In genomic region chr1:152533327-152533938, GRCh38 we compare ENCODE assay signal across 9 cellular contexts. TPM values are rescaled to one million over a fixed set of nuclear protein-coding genes. Genes with fewer than 3 reads are reported as not detected.
A peak's percentile ranks its signal among the peaks of the same experiment; 100 is the strongest.
DNase-seq lines count a peak whose midpoint lies in the region; ATAC-seq, FAIRE-seq and TF ChIP-seq lines count a peak whose summit lies in the region.
"Had no signal": no experiment of that assay in that cellular context is flagged by ENCODE, and none has a peak within 500 bp of the region (broad histone marks: within the 10 kb centered on the region; RNA-seq: fewer than 3 reads in every experiment).

No MANE protein-coding gene starts in this region.

- H3K9me3 ChIP-seq in AG04450 (ENCODE audit: control insufficient read depth, insufficient read depth, low read length) (peaks cover 21% of the 10 kb centered on the region), DOHH2 (ENCODE audit: control insufficient read depth, insufficient read depth, low read length) (no peaks in the 10 kb centered on the region), K562 (replicated peaks; ENCODE audit: control insufficient read depth, insufficient read depth, low read depth, low read length) (no peaks in the 10 kb centered on the region), trophoblast cell (ENCODE audit: insufficient read depth, low read depth, low read length) (peaks cover 17% of the 10 kb centered on the region)
- H3K9me3 ChIP-seq in CD8-positive, alpha-beta T cell (ENCODE audit: low read length): no peaks in the 10 kb centered on the region

- no peak overlapping the region for H2BK12ac ChIP-seq in trophoblast cell (ENCODE audit: low read length)

- H2AFZ ChIP-seq in K562 (ENCODE audit: low read depth, low read length) (no peak overlapping the region), trophoblast cell (ENCODE audit: insufficient read depth, low read length, poor library complexity) (no peak overlapping the region)

- no peak overlapping the region for H3K4me2 ChIP-seq in DOHH2 (ENCODE audit: low read length)
- H3K4me2 ChIP-seq in K562 (ENCODE audit: insufficient read depth, low read length): no peak overlapping the region
- no peak overlapping the region for H3K4me2 ChIP-seq in trophoblast cell (ENCODE audit: low read length)

- H2BK120ac ChIP-seq in trophoblast cell (ENCODE audit: insufficient read depth, low read length, poor library complexity): no peak overlapping the region

- peak; percentile 78; the same call in 2 of the 3 replicates for ATAC-seq in K562
- no peak for ATAC-seq in CD8-positive, alpha-beta T cell
- ATAC-seq in omental fat pad (ENCODE audit: low FRiP score): no peak

- FAIRE-seq in K562 (lab: Jason Lieb, UNC): peak; percentile 86

- no peaks in the 10 kb centered on the region for H3K36me3 ChIP-seq in DOHH2 (ENCODE audit: control insufficient read depth, low read length)
- no peaks in the 10 kb centered on the region for H3K36me3 ChIP-seq in K562 (ENCODE audit: control insufficient read depth, insufficient read depth, low read length)
- no peaks in the 10 kb centered on the region for H3K36me3 ChIP-seq in trophoblast cell (ENCODE audit: control insufficient read depth in 1 of 2, insufficient read depth in 2 of 2, low read length in 2 of 2)
- H3K36me3 ChIP-seq in CD8-positive, alpha-beta T cell (ENCODE audit: insufficient read depth, low read length): no peaks in the 10 kb centered on the region

- H3K27me3 Mint-ChIP-seq in CD8-positive, alpha-beta T cell (ENCODE audit: low read depth): peaks cover 29% of the 10 kb centered on the region

- TF ChIP-seq CTCF in AG04450 (IDR thresholded peaks at IDR 0.05; ENCODE audit: low read depth, low read length) (peak; percentile 28), DOHH2 (IDR thresholded peaks at IDR 0.05; ENCODE audit: low read depth, low read length, poor library complexity, severe bottlenecking) (peak; percentile 74), NB4 (IDR thresholded peaks at IDR 0.05; ENCODE audit: low read depth, low read length) (peak; percentile 87), K562 (IDR thresholded peaks at IDR 0.05 in 2 of 3, conservative IDR thresholded peaks at IDR 0.05 in 1 of 3; ENCODE audit: insufficient read depth in 2 of 3, low read depth in 1 of 3, low read length in 3 of 3) (peak; percentile 73 to 79 (median 74)), omental fat pad (IDR thresholded peaks at IDR 0.05) (no peak)
- no peak for TF ChIP-seq CTCF in CD8-positive, alpha-beta T cell (IDR thresholded peaks at IDR 0.05)

- H3K27ac Mint-ChIP-seq in CD8-positive, alpha-beta T cell: no peak overlapping the region

- H3K14ac ChIP-seq in trophoblast cell (ENCODE audit: low read length): no peak overlapping the region

- peaks cover 3% of the 10 kb centered on the region for H3K9me3 Mint-ChIP-seq in CD8-positive, alpha-beta T cell

- no peak overlapping the region for H2AK5ac ChIP-seq in trophoblast cell (ENCODE audit: low read length)

- H3K4me1 Mint-ChIP-seq in CD8-positive, alpha-beta T cell (ENCODE audit: low read depth): no peaks in the 10 kb centered on the region

- no peak overlapping the region for H3K23ac ChIP-seq in trophoblast cell (ENCODE audit: low read length)

- H3K27ac ChIP-seq in AG04450 (ENCODE audit: low read depth, low read length): no peak overlapping the region
- H3K27ac ChIP-seq in DOHH2 (ENCODE audit: low read depth, low read length): no peak overlapping the region
- no peak overlapping the region for H3K27ac ChIP-seq in K562 (ENCODE audit: extremely low read depth, low read depth, low read length)
- H3K27ac ChIP-seq in trophoblast cell (ENCODE audit: low read depth, low read length): no peak overlapping the region
- H3K27ac ChIP-seq in CD8-positive, alpha-beta T cell (ENCODE audit: low read depth, low read length): no peak overlapping the region

- H4K8ac ChIP-seq in trophoblast cell (ENCODE audit: low read depth, low read length): no peak overlapping the region

- BruUV-seq in K562 (replicated peaks; lab: Mats Ljungman, UMichigan): no TSS peak

- WGBS in K562 (ENCODE audit: insufficient coverage, low coverage, missing lambda C conversion rate): under 1% methylated on average over 7 of the region's 7 CpGs
- no CpG with 5 or more reads among the region's 7 CpGs for WGBS in trophoblast cell (ENCODE audit: extremely low coverage, insufficient coverage, insufficient read length)

- TF ChIP-seq RAD21 in K562 (CRISPR knock-in tag; conservative IDR thresholded peaks at IDR 0.05 in 1 of 2, IDR thresholded peaks at IDR 0.05 in 1 of 2): peak in 1 of 2 experiments; percentile 51; a peak in 2 of 4 replicates

- no peaks in the 10 kb centered on the region for H3K9me2 ChIP-seq in DOHH2 (replicated peaks; ENCODE audit: control insufficient read depth, low read length)

- H3K27me3 ChIP-seq in AG04450 (ENCODE audit: control insufficient read depth, insufficient read depth, low read length): no peaks in the 10 kb centered on the region
- H3K27me3 ChIP-seq in DOHH2 (ENCODE audit: control insufficient read depth, low read length): no peaks in the 10 kb centered on the region
- peaks cover 2 to 5% of the 10 kb centered on the region in 2 experiments; a peak in 2 of 5 replicates for H3K27me3 ChIP-seq in K562 (ENCODE audit: control insufficient read depth in 2 of 2, insufficient read depth in 2 of 2, low read length in 2 of 2)
- H3K27me3 ChIP-seq in trophoblast cell (ENCODE audit: insufficient read depth, low read length): no peaks in the 10 kb centered on the region
- H3K27me3 ChIP-seq in CD8-positive, alpha-beta T cell (ENCODE audit: insufficient read depth, low read length): no peaks in the 10 kb centered on the region

- no peaks in the 10 kb centered on the region for H3K79me2 ChIP-seq in DOHH2 (ENCODE audit: control insufficient read depth, low read length)
- H3K79me2 ChIP-seq in K562 (ENCODE audit: control insufficient read depth, insufficient read depth, low read length): no peaks in the 10 kb centered on the region
- no peaks in the 10 kb centered on the region for H3K79me2 ChIP-seq in trophoblast cell (ENCODE audit: control insufficient read depth, insufficient read depth, low read length, poor library complexity)

- H3K36me3 Mint-ChIP-seq in CD8-positive, alpha-beta T cell: no peaks in the 10 kb centered on the region

- H3K4me1 ChIP-seq in DOHH2 (ENCODE audit: control insufficient read depth, low read length) (no peaks in the 10 kb centered on the region), K562 (replicated peaks in 1 of 2; ENCODE audit: control insufficient read depth in 2 of 2, insufficient read depth in 2 of 2, low read length in 2 of 2) (no peaks in the 10 kb centered on the region), trophoblast cell (ENCODE audit: control insufficient read depth in 1 of 2, insufficient read depth in 2 of 2, low read length in 2 of 2) (no peaks in the 10 kb centered on the region)
- H3K4me1 ChIP-seq in CD8-positive, alpha-beta T cell (ENCODE audit: insufficient read depth, low read length): no peaks in the 10 kb centered on the region

- no peak overlapping the region for H3K4me3 Mint-ChIP-seq in CD8-positive, alpha-beta T cell

- no peak overlapping the region for H3K4ac ChIP-seq in trophoblast cell (ENCODE audit: low read depth, low read length)

- in situ Hi-C loops in K562 (cut with MboI): no loop called here

- intact Hi-C loops in K562 (cut with micrococcal nuclease): loop anchor here (5.0 kb wide), 1 partner anchor 46 kb away; no protein-coding TSS in a partner anchor
- intact Hi-C loops in CD8-positive, alpha-beta T cell (cut with DNase I, micrococcal nuclease): no loop called here

- no peak overlapping the region for H4K12ac ChIP-seq in trophoblast cell (ENCODE audit: low read depth, low read length)

- no peak overlapping the region for H4K91ac ChIP-seq in trophoblast cell (ENCODE audit: low read depth, low read length)

- POLR2A ChIA-PET in AG04450 (lab: Yijun Ruan, JAX): no interaction called here
- POLR2A ChIA-PET in K562 (lab: Yijun Ruan, JAX): no interaction called here
- POLR2A ChIA-PET in CD8-positive, alpha-beta T cell (lab: Charles Lee): no interaction called here

- no peak for TF ChIP-seq POLR2A in NB4 (IDR thresholded peaks at IDR 0.05; ENCODE audit: extremely low read depth, insufficient read length)
- TF ChIP-seq POLR2A in K562 (conservative IDR thresholded peaks at IDR 0.05): no peak

- H4K20me1 ChIP-seq in DOHH2 (ENCODE audit: control insufficient read depth, insufficient read depth, low read depth, low read length): no peaks in the 10 kb centered on the region
- H4K20me1 ChIP-seq in K562 (replicated peaks; ENCODE audit: control insufficient read depth, insufficient read depth, low read length): no peaks in the 10 kb centered on the region

- DNase-seq in AG04450 (ENCODE audit: low read depth, low spot score) (no peak), NB4 (ENCODE audit: low read depth) (peak; percentile 62), K562 (ENCODE audit: extremely low read depth in 1 of 4, low spot score in 3 of 4) (peak; percentile 39 to 64 (median 58)), trophoblast cell (peak; percentile 63 to 82), hippocampal formation (lab: John Stamatoyannopoulos, UW) (no peak), omental fat pad (ENCODE audit: low spot score) (no peak)
- no peak for DNase-seq in CD8-positive, alpha-beta T cell

- H3K9me1 ChIP-seq in K562 (ENCODE audit: control insufficient read depth, insufficient read depth, low read length): no peaks in the 10 kb centered on the region

- no peak overlapping the region for H3K18ac ChIP-seq in trophoblast cell (ENCODE audit: low read length)

- no peak overlapping the region for H3K4me3 ChIP-seq in AG04450 (ENCODE audit: low read depth, low read length)
- no peak overlapping the region for H3K4me3 ChIP-seq in DOHH2 (ENCODE audit: low read length)
- H3K4me3 ChIP-seq in NB4 (ENCODE audit: low read depth, low read length): no peak overlapping the region
- no peak overlapping the region for H3K4me3 ChIP-seq in K562
- H3K4me3 ChIP-seq in trophoblast cell (ENCODE audit: low read depth, low read length): no peak overlapping the region
- H3K4me3 ChIP-seq in CD8-positive, alpha-beta T cell (ENCODE audit: low read depth, low read length): no peak overlapping the region
- H3K4me3 ChIP-seq: lung had no signal

- no peaks in the 10 kb centered on the region for H3F3A ChIP-seq in DOHH2 (ENCODE audit: control insufficient read depth, insufficient read depth)

- CTCF ChIA-PET in AG04450 (lab: Charles Lee) (no interaction called here), K562 (lab: Yijun Ruan, JAX; ENCODE audit: low intra/inter-chr PET ratio) (interaction anchor here (0.6 to 0.7 kb wide), 3 partner anchors 24 to 47 kb away, joined by 3 to 4 read pairs (median 3); no protein-coding TSS in a partner anchor)
- CTCF ChIA-PET in CD8-positive, alpha-beta T cell (lab: Charles Lee): no interaction called here

- no peak overlapping the region for H2BK5ac ChIP-seq in trophoblast cell (ENCODE audit: low read depth, low read length, poor library complexity)

- H3K9ac ChIP-seq in K562 (ENCODE audit: insufficient read depth in 1 of 2, low read depth in 2 of 2, low read length in 2 of 2) (no peak overlapping the region), trophoblast cell (ENCODE audit: low read length) (no peak overlapping the region)

- TF ChIP-seq EP300 in K562 (IDR thresholded peaks at IDR 0.05; ENCODE audit: low read length): no peak

- no peaks in the 10 kb centered on the region for H3K79me1 ChIP-seq in trophoblast cell (ENCODE audit: low read length)

RNA-seq across cellular contexts. Expression of gene CRCT1, which starts 19.2 kb away (rescaled TPM):
- not detected in 2 replicates for polyA plus RNA-seq in AG04450 (2011; rRNA removed)
- polyA minus RNA-seq in AG04450 (2011; rRNA and poly(A)+ RNA removed): not detected in 2 replicates
- total RNA-seq in K562 (2011; cell fraction: chromatin; rRNA removed; ENCODE audit: low replicate concordance): not detected in 2 replicates
- not detected in 2 replicates for total RNA-seq in K562 (2011; cell fraction: nucleolus; rRNA removed)
- total RNA-seq in K562 (2011; cell fraction: nucleoplasm; rRNA removed): not detected in 2 replicates
- not detected in 2 replicates for total RNA-seq in K562 (2014; rRNA removed)
- total RNA-seq in K562 (2014; rRNA removed; fragmentation: Illumina TruSeq; extraction: Trizol): not detected in 2 replicates
- total RNA-seq in K562 (2015; rRNA removed; fragmentation: Illumina TruSeq; extraction: Trizol): not detected in 2 replicates
- not detected in 2 replicates for total RNA-seq in K562 (2021)
- polyA plus RNA-seq in K562 (2011; rRNA removed): not detected in 2 replicates
- polyA plus RNA-seq in K562 (2011; cell fraction: cytosol; rRNA removed): not detected in 2 replicates
- not detected in 2 replicates for polyA plus RNA-seq in K562 (2011; cell fraction: nucleus; rRNA removed)
- polyA plus RNA-seq in K562 (2012): not detected in 2 replicates
- polyA plus RNA-seq in K562 (2014; fragmentation: Illumina TruSeq; extraction: Trizol): not detected in 2 replicates
- polyA plus RNA-seq in K562 (2014; fragmentation: Nextera tagmentation; extraction: Ambion mirVana): not detected
- polyA plus RNA-seq in K562 (2014; rRNA removed): not detected in 2 replicates
- not detected in 2 replicates for polyA minus RNA-seq in K562 (2011; rRNA and poly(A)+ RNA removed)
- not detected in 2 replicates for polyA minus RNA-seq in K562 (2011; cell fraction: cytosol; rRNA and poly(A)+ RNA removed)
- polyA minus RNA-seq in K562 (2011; cell fraction: nucleus; rRNA and poly(A)+ RNA removed): not detected in 2 replicates
- polyA plus RNA-seq in trophoblast cell (2013): not detected in 2 replicates
- not detected for total RNA-seq in CD8-positive, alpha-beta T cell
- total RNA-seq in omental fat pad: not detected
- total RNA-seq: lung had no signal
- polyA plus RNA-seq: lung had no signal

RNA-seq across cellular contexts. Expression of gene LCE5A, which starts 22.8 kb away (rescaled TPM):
- polyA plus RNA-seq in AG04450 (2011; rRNA removed) (not detected in 2 replicates), K562 (2011; rRNA removed) (not detected in 2 replicates), K562 (2014; fragmentation: Illumina TruSeq; extraction: Trizol) (not detected in 2 replicates), K562 (2014; fragmentation: Nextera tagmentation; extraction: Ambion mirVana) (not detected), K562 (2014; rRNA removed) (not detected in 2 replicates)
- not detected in 2 replicates for polyA minus RNA-seq in AG04450 (2011; rRNA and poly(A)+ RNA removed)
- total RNA-seq in K562 (2011; cell fraction: chromatin; rRNA removed; ENCODE audit: low replicate concordance): not detected in 2 replicates
- total RNA-seq in K562 (2011; cell fraction: nucleolus; rRNA removed): not detected in 2 replicates
- not detected in 2 replicates for total RNA-seq in K562 (2011; cell fraction: nucleoplasm; rRNA removed)
- total RNA-seq in K562 (2014; rRNA removed) (not detected in 2 replicates), K562 (2014; rRNA removed; fragmentation: Illumina TruSeq; extraction: Trizol) (not detected in 2 replicates), K562 (2015; rRNA removed; fragmentation: Illumina TruSeq; extraction: Trizol) (not detected in 2 replicates), K562 (2021) (not detected in 2 replicates), omental fat pad (not detected)
- not detected in 2 replicates for polyA plus RNA-seq in K562 (2011; cell fraction: cytosol; rRNA removed)
- polyA plus RNA-seq in K562 (2011; cell fraction: nucleus; rRNA removed): not detected in 2 replicates
- not detected in 2 replicates for polyA plus RNA-seq in K562 (2012)
- not detected in 2 replicates for polyA minus RNA-seq in K562 (2011; rRNA and poly(A)+ RNA removed)
- not detected in 2 replicates for polyA minus RNA-seq in K562 (2011; cell fraction: cytosol; rRNA and poly(A)+ RNA removed)
- not detected in 2 replicates for polyA minus RNA-seq in K562 (2011; cell fraction: nucleus; rRNA and poly(A)+ RNA removed)
- polyA plus RNA-seq in trophoblast cell (2013): not detected in 2 replicates
- not detected for total RNA-seq in CD8-positive, alpha-beta T cell
- total RNA-seq: lung had no signal

RNA-seq across cellular contexts. Expression of gene LCE3E, which starts 33.1 kb away (rescaled TPM):
- polyA plus RNA-seq in AG04450 (2011; rRNA removed) (not detected in 2 replicates), K562 (2011; rRNA removed) (not detected in 2 replicates), K562 (2014; fragmentation: Illumina TruSeq; extraction: Trizol) (not detected in 2 replicates), K562 (2014; fragmentation: Nextera tagmentation; extraction: Ambion mirVana) (not detected), K562 (2014; rRNA removed) (not detected in 2 replicates)
- polyA minus RNA-seq in AG04450 (2011; rRNA and poly(A)+ RNA removed): not detected in 2 replicates
- total RNA-seq in K562 (2011; cell fraction: chromatin; rRNA removed; ENCODE audit: low replicate concordance): not detected in 2 replicates
- total RNA-seq in K562 (2011; cell fraction: nucleolus; rRNA removed): not detected in 2 replicates
- total RNA-seq in K562 (2011; cell fraction: nucleoplasm; rRNA removed): not detected in 2 replicates
- total RNA-seq in K562 (2014; rRNA removed) (not detected in 2 replicates), K562 (2014; rRNA removed; fragmentation: Illumina TruSeq; extraction: Trizol) (not detected in 2 replicates), K562 (2015; rRNA removed; fragmentation: Illumina TruSeq; extraction: Trizol) (not detected in 2 replicates), K562 (2021) (not detected in 2 replicates), omental fat pad (not detected)
- not detected in 2 replicates for polyA plus RNA-seq in K562 (2011; cell fraction: cytosol; rRNA removed)
- polyA plus RNA-seq in K562 (2011; cell fraction: nucleus; rRNA removed): not detected in 2 replicates
- polyA plus RNA-seq in K562 (2012): not detected in 2 replicates
- not detected in 2 replicates for polyA minus RNA-seq in K562 (2011; rRNA and poly(A)+ RNA removed)
- not detected in 2 replicates for polyA minus RNA-seq in K562 (2011; cell fraction: cytosol; rRNA and poly(A)+ RNA removed)
- not detected in 2 replicates for polyA minus RNA-seq in K562 (2011; cell fraction: nucleus; rRNA and poly(A)+ RNA removed)
- not detected in 2 replicates for polyA plus RNA-seq in trophoblast cell (2013)
- total RNA-seq in CD8-positive, alpha-beta T cell: not detected
- total RNA-seq: lung had no signal
- polyA plus RNA-seq: lung had no signal

RNA-seq across cellular contexts. Expression of gene LCE3D, which starts 46.9 kb away (rescaled TPM):
- polyA plus RNA-seq in AG04450 (2011; rRNA removed) (not detected in 2 replicates), K562 (2011; rRNA removed) (not detected in 2 replicates), K562 (2014; fragmentation: Illumina TruSeq; extraction: Trizol) (not detected in 2 replicates), K562 (2014; fragmentation: Nextera tagmentation; extraction: Ambion mirVana) (not detected), K562 (2014; rRNA removed) (not detected in 2 replicates)
- polyA minus RNA-seq in AG04450 (2011; rRNA and poly(A)+ RNA removed): not detected in 2 replicates
- not detected in 2 replicates for total RNA-seq in K562 (2011; cell fraction: chromatin; rRNA removed; ENCODE audit: low replicate concordance)
- not detected in 2 replicates for total RNA-seq in K562 (2011; cell fraction: nucleolus; rRNA removed)
- total RNA-seq in K562 (2011; cell fraction: nucleoplasm; rRNA removed): not detected in 2 replicates
- total RNA-seq in K562 (2014; rRNA removed) (not detected in 2 replicates), K562 (2014; rRNA removed; fragmentation: Illumina TruSeq; extraction: Trizol) (not detected in 2 replicates), K562 (2015; rRNA removed; fragmentation: Illumina TruSeq; extraction: Trizol) (not detected in 2 replicates), K562 (2021) (not detected in 2 replicates), omental fat pad (not detected)
- polyA plus RNA-seq in K562 (2011; cell fraction: cytosol; rRNA removed): not detected in 2 replicates
- not detected in 2 replicates for polyA plus RNA-seq in K562 (2011; cell fraction: nucleus; rRNA removed)
- not detected in 2 replicates for polyA plus RNA-seq in K562 (2012)
- polyA minus RNA-seq in K562 (2011; rRNA and poly(A)+ RNA removed): not detected in 2 replicates
- polyA minus RNA-seq in K562 (2011; cell fraction: cytosol; rRNA and poly(A)+ RNA removed): not detected in 2 replicates
- polyA minus RNA-seq in K562 (2011; cell fraction: nucleus; rRNA and poly(A)+ RNA removed): not detected in 2 replicates
- not detected in 2 replicates for polyA plus RNA-seq in trophoblast cell (2013)
- not detected for total RNA-seq in CD8-positive, alpha-beta T cell
- total RNA-seq: lung had no signal
- polyA plus RNA-seq: lung had no signal

Comparison
In these comparisons a context has a peak if more than half of its experiments do, and no peak if none do; other contexts are left out.
1. DNase-seq: peak in NB4 (single experiment), K562 (4 of 4) and trophoblast cell (2 of 2); none in AG04450 (single experiment), hippocampal formation (0 of 2), CD8-positive, alpha-beta T cell (0 of 7) and omental fat pad (single experiment).
2. CTCF ChIP-seq: peak in AG04450 (single experiment), DOHH2 (single experiment), NB4 (single experiment) and K562 (3 of 3); none in CD8-positive, alpha-beta T cell (single experiment) and omental fat pad (0 of 3).